Comparison of ENCODE assay signal across 1 cellular context in genomic region chr2:68769586-68770270, GRCh38.
TF ChIP-seq lines count a peak whose summit lies in the region.

No MANE protein-coding gene starts in this region.

TF ChIP-seq in K562, 482 proteins besides CTCF, POLR2A, EP300 and RAD21:
- TF ChIP-seq, protein P1, sequence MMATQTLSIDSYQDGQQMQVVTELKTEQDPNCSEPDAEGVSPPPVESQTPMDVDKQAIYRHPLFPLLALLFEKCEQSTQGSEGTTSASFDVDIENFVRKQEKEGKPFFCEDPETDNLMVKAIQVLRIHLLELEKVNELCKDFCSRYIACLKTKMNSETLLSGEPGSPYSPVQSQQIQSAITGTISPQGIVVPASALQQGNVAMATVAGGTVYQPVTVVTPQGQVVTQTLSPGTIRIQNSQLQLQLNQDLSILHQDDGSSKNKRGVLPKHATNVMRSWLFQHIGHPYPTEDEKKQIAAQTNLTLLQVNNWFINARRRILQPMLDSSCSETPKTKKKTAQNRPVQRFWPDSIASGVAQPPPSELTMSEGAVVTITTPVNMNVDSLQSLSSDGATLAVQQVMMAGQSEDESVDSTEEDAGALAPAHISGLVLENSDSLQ (IDR thresholded peaks at IDR 0.05), result peak; percentile 63
- TF ChIP-seq GTF2E2 (tag; IDR thresholded peaks at IDR 0.05), result no peak
